13 cellular contexts compared by ENCODE assay signal in genomic region chr1:236416165-236416564, GRCh38. TPM values are rescaled to one million over a fixed set of nuclear protein-coding genes. Genes with fewer than 3 reads are reported as not detected.
DNase-seq lines count a peak whose midpoint lies in the region; ATAC-seq and TF ChIP-seq lines count a peak whose summit lies in the region.
"Had no signal": no experiment of that assay in that cellular context is flagged by ENCODE, and none has a peak within 500 bp of the region (broad histone marks: within the 10 kb centered on the region; RNA-seq: fewer than 3 reads in every experiment).

No MANE protein-coding gene starts in this region.

- peak; percentile 33 to 83 (median 81) for DNase-seq in CD4-positive, CD25-positive, alpha-beta regulatory T cell
- DNase-seq in activated T-cell treated with anti-CD3 and anti-CD28 coated beads, Interleukin-2, amount 50 U/mL, for 72 hours = no peak
- peak; percentile 15 for DNase-seq in mesenchymal stem cell
- no peak for DNase-seq in esophagus squamous epithelium (lab: John Stamatoyannopoulos, UW)
- DNase-seq in HT-29 (ENCODE audit: low spot score) = no peak
- DNase-seq in stimulated activated CD8-positive, alpha-beta memory T cell treated with anti-CD3 and anti-CD28 coated beads, Interleukin-4, amount 100 ng/mL, for 48 hours = no peak
- DNase-seq: COR-L47 had no signal

- no peak overlapping the region for H3K9ac ChIP-seq in mesenchymal stem cell (ENCODE audit: low read length)
- H3K9ac ChIP-seq: neural progenitor cell had no signal

- H3K9me3 ChIP-seq in CD4-positive, CD25-positive, alpha-beta regulatory T cell (ENCODE audit: control insufficient read depth in 2 of 2, low read length in 2 of 2) = no peaks in the 10 kb centered on the region
- H3K9me3 ChIP-seq in mesenchymal stem cell (ENCODE audit: control insufficient read depth, low read length) = no peaks in the 10 kb centered on the region
- H3K9me3 ChIP-seq in esophagus squamous epithelium = no peaks in the 10 kb centered on the region
- H3K9me3 ChIP-seq: HAP-1 had no signal

- no peak for TF ChIP-seq CTCF in esophagus squamous epithelium (IDR thresholded peaks at IDR 0.05)

- no peaks in the 10 kb centered on the region for H3K79me1 ChIP-seq in mesenchymal stem cell (replicated peaks; ENCODE audit: low read length, poor library complexity, severe bottlenecking)

- H2BK5ac ChIP-seq in mesenchymal stem cell (ENCODE audit: low read depth, low read length, poor library complexity, severe bottlenecking) = no peak overlapping the region

- no peak overlapping the region for H2BK120ac ChIP-seq in mesenchymal stem cell (ENCODE audit: low read depth, low read length)

- H3K14ac ChIP-seq in mesenchymal stem cell (ENCODE audit: low read length in 2 of 2) = no peak overlapping the region

- H3K27me3 Mint-ChIP-seq in CD4-positive, CD25-positive, alpha-beta regulatory T cell = no peaks in the 10 kb centered on the region
- H3K27me3 Mint-ChIP-seq in IgD-negative memory B cell = peaks cover 10% of the 10 kb centered on the region
- peaks cover 7% of the 10 kb centered on the region for H3K27me3 Mint-ChIP-seq in activated T-cell treated with anti-CD3 and anti-CD28 coated beads, Interleukin-2, amount 50 U/mL, for 72 hours (ENCODE audit: low read depth)

- ATAC-seq in CD4-positive, CD25-positive, alpha-beta regulatory T cell (ENCODE audit: low read depth in 2 of 2) = peak; percentile 90
- ATAC-seq in activated T-cell treated with anti-CD3 and anti-CD28 coated beads, Interleukin-2, amount 50 U/mL, for 72 hours (replicated peaks in 1 of 2) = peak; percentile 51 to 76
- no peak for ATAC-seq in GM19463 (IDR thresholded peaks at IDR 0.05; ENCODE audit: unreplicated experiment)
- ATAC-seq: Right ventricle myocardium inferior had no signal

- H2BK12ac ChIP-seq in mesenchymal stem cell (ENCODE audit: low read length in 2 of 2) = no peak overlapping the region

- intact Hi-C loops in esophagus squamous epithelium (cut with DNase I) = no loop called here

- H3K4me1 Mint-ChIP-seq in CD4-positive, CD25-positive, alpha-beta regulatory T cell = peaks cover 8 to 26% (median 21%) of the 10 kb centered on the region in 4 donors
- H3K4me1 Mint-ChIP-seq in IgD-negative memory B cell = peaks cover 3 to 8% (median 6%) of the 10 kb centered on the region in 3 donors
- H3K4me1 Mint-ChIP-seq in activated T-cell treated with anti-CD3 and anti-CD28 coated beads, Interleukin-2, amount 50 U/mL, for 72 hours (ENCODE audit: low read depth) = peaks cover 9% of the 10 kb centered on the region
- H3K4me1 Mint-ChIP-seq: neural progenitor cell had no signal

- no peaks in the 10 kb centered on the region for H3K36me3 ChIP-seq in CD4-positive, CD25-positive, alpha-beta regulatory T cell (ENCODE audit: control insufficient read depth, insufficient read depth, low read length)
- H3K36me3 ChIP-seq in mesenchymal stem cell (ENCODE audit: control insufficient read depth in 1 of 2, insufficient read depth in 2 of 2, low read depth in 1 of 2, low read length in 2 of 2) = no peaks in the 10 kb centered on the region
- peaks cover 0 to 14% (median 0%) of the 10 kb centered on the region in 3 donors for H3K36me3 ChIP-seq in esophagus squamous epithelium
- H3K36me3 ChIP-seq: cardiac muscle cell, HAP-1, neural progenitor cell had no signal

- peaks cover 0 to 4% (median 0%) of the 10 kb centered on the region in 7 donors for H3K9me3 Mint-ChIP-seq in CD4-positive, CD25-positive, alpha-beta regulatory T cell
- no peaks in the 10 kb centered on the region for H3K9me3 Mint-ChIP-seq in IgD-negative memory B cell
- no peaks in the 10 kb centered on the region for H3K9me3 Mint-ChIP-seq in activated T-cell treated with anti-CD3 and anti-CD28 coated beads, Interleukin-2, amount 50 U/mL, for 72 hours
- H3K9me3 Mint-ChIP-seq: neural progenitor cell had no signal

- no peak overlapping the region for H2AK5ac ChIP-seq in mesenchymal stem cell (ENCODE audit: low read length, severe bottlenecking)

- peaks cover 16% of the 10 kb centered on the region for H3K4me1 ChIP-seq in CD4-positive, CD25-positive, alpha-beta regulatory T cell (ENCODE audit: control insufficient read depth, insufficient read depth, low read length, poor library complexity, severe bottlenecking)
- H3K4me1 ChIP-seq in mesenchymal stem cell (ENCODE audit: control insufficient read depth, insufficient read depth, low read depth, low read length) = peaks cover 4% of the 10 kb centered on the region
- peaks cover 0 to 8% (median 0%) of the 10 kb centered on the region in 3 donors for H3K4me1 ChIP-seq in esophagus squamous epithelium
- H3K4me1 ChIP-seq: neural progenitor cell had no signal

- no peak overlapping the region for H4K8ac ChIP-seq in mesenchymal stem cell (ENCODE audit: low read length)

- H3K4ac ChIP-seq in mesenchymal stem cell (ENCODE audit: low read depth in 1 of 2, low read length in 2 of 2) = no peak overlapping the region

- no peak for TF ChIP-seq POLR2A in esophagus squamous epithelium (IDR thresholded peaks at IDR 0.05)

- 65% methylated on average over 6 of the region's 6 CpGs for WGBS in mesenchymal stem cell
- 58 to 75% methylated on average over 4 to 6 of the region's 6 CpGs for WGBS in esophagus squamous epithelium, 2 donors

- H3K4me2 ChIP-seq in mesenchymal stem cell (ENCODE audit: low read length, poor library complexity, severe bottlenecking) = no peak overlapping the region
- H3K4me2 ChIP-seq: neural progenitor cell had no signal

- H3K27me3 ChIP-seq in CD4-positive, CD25-positive, alpha-beta regulatory T cell (ENCODE audit: control insufficient read depth, insufficient read depth, low read length) = no peaks in the 10 kb centered on the region
- H3K27me3 ChIP-seq in mesenchymal stem cell (ENCODE audit: control insufficient read depth in 1 of 2, insufficient read depth in 1 of 2, low read length in 2 of 2) (no peaks in the 10 kb centered on the region), esophagus squamous epithelium (no peaks in the 10 kb centered on the region)
- H3K27me3 ChIP-seq: cardiac muscle cell, neural progenitor cell had no signal

- H3K27ac Mint-ChIP-seq in CD4-positive, CD25-positive, alpha-beta regulatory T cell = peak overlapping the region; percentile 96 to 98 (median 97)
- peak overlapping the region in 2 of 3 donors; percentile 5 to 28 for H3K27ac Mint-ChIP-seq in IgD-negative memory B cell
- H3K27ac Mint-ChIP-seq in activated T-cell treated with anti-CD3 and anti-CD28 coated beads, Interleukin-2, amount 50 U/mL, for 72 hours = peak overlapping the region; percentile 81
- H3K27ac Mint-ChIP-seq: neural progenitor cell had no signal

- no peak overlapping the region for H4K91ac ChIP-seq in mesenchymal stem cell (ENCODE audit: low read length)

- no peak overlapping the region for H3K23ac ChIP-seq in mesenchymal stem cell (ENCODE audit: low read length in 2 of 2)

- H3K36me3 Mint-ChIP-seq in CD4-positive, CD25-positive, alpha-beta regulatory T cell = peaks cover 3% of the 10 kb centered on the region
- H3K36me3 Mint-ChIP-seq in IgD-negative memory B cell = no peaks in the 10 kb centered on the region
- no peaks in the 10 kb centered on the region for H3K36me3 Mint-ChIP-seq in activated T-cell treated with anti-CD3 and anti-CD28 coated beads, Interleukin-2, amount 50 U/mL, for 72 hours (ENCODE audit: insufficient read depth in 2 of 2)
- H3K36me3 Mint-ChIP-seq: neural progenitor cell had no signal

- H3K18ac ChIP-seq in mesenchymal stem cell (ENCODE audit: low read depth in 1 of 2, low read length in 2 of 2) = no peak overlapping the region

- H3K27ac ChIP-seq in CD4-positive, CD25-positive, alpha-beta regulatory T cell (ENCODE audit: insufficient read depth, low read length, poor library complexity, severe bottlenecking) = peak overlapping the region; percentile 93
- no peak overlapping the region for H3K27ac ChIP-seq in mesenchymal stem cell (ENCODE audit: low read length, poor library complexity, severe bottlenecking)
- H3K27ac ChIP-seq in esophagus squamous epithelium = peak overlapping the region in 1 of 4 donors; percentile 14
- H3K27ac ChIP-seq: cardiac muscle cell, neural progenitor cell had no signal

- H3K4me3 Mint-ChIP-seq in CD4-positive, CD25-positive, alpha-beta regulatory T cell = peak overlapping the region; percentile 74 to 85 (median 79)
- peak overlapping the region in 2 of 4 donors; percentile 57 to 66 for H3K4me3 Mint-ChIP-seq in IgD-negative memory B cell
- H3K4me3 Mint-ChIP-seq in activated T-cell treated with anti-CD3 and anti-CD28 coated beads, Interleukin-2, amount 50 U/mL, for 72 hours = peak overlapping the region; percentile 48 to 79
- H3K4me3 Mint-ChIP-seq: neural progenitor cell had no signal

- peak overlapping the region; percentile 78 for H3K4me3 ChIP-seq in CD4-positive, CD25-positive, alpha-beta regulatory T cell (ENCODE audit: low read depth, low read length)
- H3K4me3 ChIP-seq in mesenchymal stem cell (ENCODE audit: insufficient read depth in 1 of 2, low read depth in 1 of 2, low read length in 2 of 2) (no peak overlapping the region), esophagus squamous epithelium (no peak overlapping the region)
- H3K4me3 ChIP-seq: cardiac muscle cell, HAP-1, neural progenitor cell had no signal

- no peak overlapping the region for H2BK15ac ChIP-seq in mesenchymal stem cell (ENCODE audit: low read depth, poor library complexity, severe bottlenecking)

- H2AFZ ChIP-seq in mesenchymal stem cell (ENCODE audit: low read depth, low read length) = no peak overlapping the region
- H2AFZ ChIP-seq: neural progenitor cell had no signal

RNA-seq across cellular contexts. Expression of gene EDARADD, which starts 22.1 kb away (rescaled TPM):
- total RNA-seq in CD4-positive, CD25-positive, alpha-beta regulatory T cell = 5.0 TPM
- polyA plus RNA-seq in CD4-positive, CD25-positive, alpha-beta regulatory T cell = 1 to 10 TPM; 2.5 to 5.7 (median 4.3) TPM
- polyA plus RNA-seq in IgD-negative memory B cell = not detected
- total RNA-seq in activated T-cell treated with anti-CD3 and anti-CD28 coated beads, Interleukin-2, amount 50 U/mL, for 72 hours = 1 to 10 TPM; 1.9 to 7.1 TPM
- polyA plus RNA-seq in mesenchymal stem cell (2013, experiment 1 of 2) = 0.18 TPM
- polyA plus RNA-seq in mesenchymal stem cell (2013, experiment 2 of 2) = 0.15 TPM
- 1 to 10 TPM; 4.6 to 9.6 (median 5.5) TPM for total RNA-seq in esophagus squamous epithelium
- not detected in 2 replicates for total RNA-seq in HT-29 (2014; rRNA removed; shearing (Covaris generic))

Comparison
In these comparisons a context has a peak if more than half of its experiments do, and no peak if none do; other contexts are left out.
1. DNase-seq: peak in CD4-positive, CD25-positive, alpha-beta regulatory T cell (3 of 3) and mesenchymal stem cell (single experiment); none in activated T-cell treated with anti-CD3 and anti-CD28 coated beads, Interleukin-2, amount 50 U/mL, for 72 hours (0 of 2), esophagus squamous epithelium (single experiment), HT-29 (single experiment) and stimulated activated CD8-positive, alpha-beta memory T cell treated with anti-CD3 and anti-CD28 coated beads, Interleukin-4, amount 100 ng/mL, for 48 hours (single experiment).
2. H3K27ac Mint-ChIP-seq: peak in every context shown above with its lines; median percentile 97 in CD4-positive, CD25-positive, alpha-beta regulatory T cell; 81 in activated T-cell treated with anti-CD3 and anti-CD28 coated beads, Interleukin-2, amount 50 U/mL, for 72 hours; 16 in IgD-negative memory B cell.